In the genomic region with DNA sequence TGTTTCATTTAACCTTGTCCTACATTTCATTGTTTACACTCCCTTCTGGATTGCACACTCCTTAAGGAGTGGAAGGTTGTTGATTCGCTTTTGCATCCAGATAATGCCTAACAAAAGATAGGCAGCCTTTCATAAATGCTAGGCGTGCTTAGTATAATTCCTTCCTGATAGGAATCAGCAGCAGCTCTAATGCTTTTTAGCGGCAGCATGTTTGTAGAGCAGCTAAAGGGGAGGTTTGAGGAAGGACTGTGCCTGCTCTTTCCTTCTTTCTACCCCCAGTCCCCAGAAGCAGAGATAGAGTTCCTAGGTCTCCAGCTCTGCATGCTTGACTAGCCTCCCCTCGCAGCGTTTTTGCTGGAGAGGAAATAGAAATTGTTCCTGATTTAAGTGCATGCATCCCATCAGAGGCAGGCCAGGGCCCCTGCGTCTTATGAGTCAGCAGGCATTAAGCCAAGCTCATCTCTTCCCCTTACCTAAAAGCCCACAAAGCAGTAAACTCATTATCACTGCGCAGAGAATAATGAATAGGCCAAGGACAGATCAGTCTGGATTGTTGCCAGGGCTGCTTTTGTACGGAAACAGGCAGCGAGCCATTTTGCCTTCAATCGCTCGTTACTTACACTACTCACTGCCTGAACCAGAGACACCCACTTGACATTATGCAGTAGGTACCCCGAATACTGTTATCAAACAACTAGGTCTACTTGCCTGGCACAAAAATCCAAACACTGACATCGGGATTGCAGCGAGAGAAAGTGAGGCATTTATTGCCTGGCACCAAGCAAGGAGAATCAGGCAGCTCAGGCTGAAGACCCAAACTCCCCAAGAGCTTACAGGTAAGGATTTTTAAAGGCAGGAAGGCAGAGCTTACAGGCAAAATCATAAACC, we compare ENCODE assay signal across 1 cellular context.
TF ChIP-seq lines count a peak whose summit lies in the region.

No MANE protein-coding gene starts in this region.

TF ChIP-seq in WTC11, 78 proteins besides CTCF, POLR2A, EP300 and RAD21 (continued from another document):
- TF ChIP-seq, protein P1, sequence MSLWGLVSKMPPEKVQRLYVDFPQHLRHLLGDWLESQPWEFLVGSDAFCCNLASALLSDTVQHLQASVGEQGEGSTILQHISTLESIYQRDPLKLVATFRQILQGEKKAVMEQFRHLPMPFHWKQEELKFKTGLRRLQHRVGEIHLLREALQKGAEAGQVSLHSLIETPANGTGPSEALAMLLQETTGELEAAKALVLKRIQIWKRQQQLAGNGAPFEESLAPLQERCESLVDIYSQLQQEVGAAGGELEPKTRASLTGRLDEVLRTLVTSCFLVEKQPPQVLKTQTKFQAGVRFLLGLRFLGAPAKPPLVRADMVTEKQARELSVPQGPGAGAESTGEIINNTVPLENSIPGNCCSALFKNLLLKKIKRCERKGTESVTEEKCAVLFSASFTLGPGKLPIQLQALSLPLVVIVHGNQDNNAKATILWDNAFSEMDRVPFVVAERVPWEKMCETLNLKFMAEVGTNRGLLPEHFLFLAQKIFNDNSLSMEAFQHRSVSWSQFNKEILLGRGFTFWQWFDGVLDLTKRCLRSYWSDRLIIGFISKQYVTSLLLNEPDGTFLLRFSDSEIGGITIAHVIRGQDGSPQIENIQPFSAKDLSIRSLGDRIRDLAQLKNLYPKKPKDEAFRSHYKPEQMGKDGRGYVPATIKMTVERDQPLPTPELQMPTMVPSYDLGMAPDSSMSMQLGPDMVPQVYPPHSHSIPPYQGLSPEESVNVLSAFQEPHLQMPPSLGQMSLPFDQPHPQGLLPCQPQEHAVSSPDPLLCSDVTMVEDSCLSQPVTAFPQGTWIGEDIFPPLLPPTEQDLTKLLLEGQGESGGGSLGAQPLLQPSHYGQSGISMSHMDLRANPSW (CRISPR knock-in tag; conservative IDR thresholded peaks at IDR 0.05; ENCODE audit: low read depth), result no peak
- TF ChIP-seq SOX15 (CRISPR knock-in tag; IDR thresholded peaks at IDR 0.05) (no peak), FOXJ3 (CRISPR knock-in tag; IDR thresholded peaks at IDR 0.05; ENCODE audit: borderline replicate concordance) (no peak), ZNF317 (CRISPR knock-in tag; IDR thresholded peaks at IDR 0.05; ENCODE audit: borderline replicate concordance, low read depth) (no peak), MYBL2 (CRISPR knock-in tag; IDR thresholded peaks at IDR 0.05) (no peak)
- TF ChIP-seq, protein P2, sequence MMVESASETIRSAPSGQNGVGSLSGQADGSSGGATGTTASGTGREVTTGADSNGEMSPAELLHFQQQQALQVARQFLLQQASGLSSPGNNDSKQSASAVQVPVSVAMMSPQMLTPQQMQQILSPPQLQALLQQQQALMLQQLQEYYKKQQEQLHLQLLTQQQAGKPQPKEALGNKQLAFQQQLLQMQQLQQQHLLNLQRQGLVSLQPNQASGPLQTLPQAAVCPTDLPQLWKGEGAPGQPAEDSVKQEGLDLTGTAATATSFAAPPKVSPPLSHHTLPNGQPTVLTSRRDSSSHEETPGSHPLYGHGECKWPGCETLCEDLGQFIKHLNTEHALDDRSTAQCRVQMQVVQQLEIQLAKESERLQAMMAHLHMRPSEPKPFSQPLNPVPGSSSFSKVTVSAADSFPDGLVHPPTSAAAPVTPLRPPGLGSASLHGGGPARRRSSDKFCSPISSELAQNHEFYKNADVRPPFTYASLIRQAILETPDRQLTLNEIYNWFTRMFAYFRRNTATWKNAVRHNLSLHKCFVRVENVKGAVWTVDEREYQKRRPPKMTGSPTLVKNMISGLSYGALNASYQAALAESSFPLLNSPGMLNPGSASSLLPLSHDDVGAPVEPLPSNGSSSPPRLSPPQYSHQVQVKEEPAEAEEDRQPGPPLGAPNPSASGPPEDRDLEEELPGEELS (CRISPR knock-in tag; IDR thresholded peaks at IDR 0.05), result no peak
